18 cellular contexts compared by ENCODE assay signal in genomic region chr1:115135681-115136080, GRCh38. TPM values are rescaled to one million over a fixed set of nuclear protein-coding genes. Genes with fewer than 3 reads are reported as not detected.
DNase-seq lines count a peak whose midpoint lies in the region; ATAC-seq, FAIRE-seq and TF ChIP-seq lines count a peak whose summit lies in the region.
"Had no signal": no experiment of that assay in that cellular context is flagged by ENCODE, and none has a peak within 500 bp of the region (broad histone marks: within the 10 kb centered on the region; RNA-seq: fewer than 3 reads in every experiment).

No MANE protein-coding gene starts in this region.

- no peaks in the 10 kb centered on the region for H3K36me3 ChIP-seq in astrocyte (ENCODE audit: insufficient read depth, low read length)
- no peaks in the 10 kb centered on the region for H3K36me3 ChIP-seq in tibial artery
- H3K36me3 ChIP-seq: adrenal gland, WERI-Rb-1 had no signal

- H3K27ac ChIP-seq in astrocyte (ENCODE audit: low read depth, low read length): peak overlapping the region; percentile 90
- peak overlapping the region; percentile 3 for H3K27ac ChIP-seq in foreskin keratinocyte
- H3K27ac ChIP-seq in tibial artery: peak overlapping the region; percentile 84 to 93
- H3K27ac ChIP-seq: adrenal gland, WERI-Rb-1 had no signal

- peak overlapping the region; percentile 49 for H3K4me3 Mint-ChIP-seq in HFFc6
- no peak overlapping the region for H3K4me3 Mint-ChIP-seq in astrocyte (ENCODE audit: unreplicated experiment)

- no peaks in the 10 kb centered on the region for H4K20me1 ChIP-seq in astrocyte (ENCODE audit: insufficient read depth, low read length)

- H3K4me1 Mint-ChIP-seq in HFFc6 (ENCODE audit: low read depth): peaks cover 83% of the 10 kb centered on the region
- H3K4me1 Mint-ChIP-seq in astrocyte (ENCODE audit: low read depth, unreplicated experiment): peaks cover 38% of the 10 kb centered on the region

- FAIRE-seq in astrocyte (lab: Jason Lieb, UNC): no peak
- FAIRE-seq: colon, endothelial cell of umbilical vein, islet of Langerhans had no signal

- H3K27ac Mint-ChIP-seq in HFFc6 (peak overlapping the region; percentile 86), astrocyte (ENCODE audit: unreplicated experiment) (peak overlapping the region; percentile 86)

- H3K27me3 ChIP-seq in astrocyte (ENCODE audit: insufficient read depth, low read length) (no peaks in the 10 kb centered on the region), foreskin keratinocyte (no peaks in the 10 kb centered on the region), tibial artery (no peaks in the 10 kb centered on the region)
- H3K27me3 ChIP-seq: adrenal gland had no signal

- no peaks in the 10 kb centered on the region for H3K9me3 Mint-ChIP-seq in HFFc6
- H3K9me3 Mint-ChIP-seq in astrocyte (ENCODE audit: unreplicated experiment): peaks cover 1% of the 10 kb centered on the region

- no peak overlapping the region for H2AFZ ChIP-seq in astrocyte (ENCODE audit: low read depth, low read length)

- peak overlapping the region; percentile 71 for H3K9ac ChIP-seq in astrocyte (ENCODE audit: low read length)

- H3K27me3 Mint-ChIP-seq in HFFc6 (ENCODE audit: insufficient read depth) (no peaks in the 10 kb centered on the region; the same call in 1 of the 2 replicates), astrocyte (ENCODE audit: low read depth, unreplicated experiment) (no peaks in the 10 kb centered on the region)

- no peaks in the 10 kb centered on the region for H3K79me2 ChIP-seq in astrocyte (ENCODE audit: insufficient read depth, low read length)

- H3K4me3 ChIP-seq in astrocyte (ENCODE audit: insufficient read depth, low read depth, low read length) (no peak overlapping the region), tibial artery (no peak overlapping the region)
- H3K4me3 ChIP-seq: adrenal gland had no signal

- 0 out of 2 replicates have a peak, but pooled peaks cover under 1% of the 10 kb centered on the region for H3K36me3 Mint-ChIP-seq in HFFc6 (ENCODE audit: low read depth)
- no peaks in the 10 kb centered on the region for H3K36me3 Mint-ChIP-seq in astrocyte (ENCODE audit: low read depth, unreplicated experiment)

- DNase-seq in HFFc6: peak; percentile 74
- peak; percentile 72 for DNase-seq in astrocyte (ENCODE audit: low read depth)
- DNase-seq in foreskin keratinocyte: peak; percentile 66 to 75
- no peak for DNase-seq in tibial artery
- no peak for DNase-seq in GDM1 (lab: John Stamatoyannopoulos, UW)
- no peak for DNase-seq in NCI-H82 treated with DMSO at 0.1 percent for 48 hours (lab: John Stamatoyannopoulos, UW; ENCODE audit: unreplicated experiment)
- DNase-seq: DMS153; head of caudate nucleus; MV-4-11; NCI-H2029; NCI-H524; stimulated activated CD4-positive, alpha-beta T cell treated with anti-CD3 and anti-CD28 coated beads, Interleukin-2, amount 100 ng/mL, for 24 hours; WERI-Rb-1 had no signal

- intact Hi-C loops in tibial artery (cut with DNase I; ENCODE audit: low total_unique reads): loop anchor here (10.0 kb wide), 2 partner anchors 49 to 199 kb away; partner anchors contain the start of gene NGF

- H3K4me2 ChIP-seq in astrocyte (ENCODE audit: low read length): peak overlapping the region; percentile 70

- peaks cover 46% of the 10 kb centered on the region for H3K4me1 ChIP-seq in astrocyte (ENCODE audit: insufficient read depth, low read length)
- H3K4me1 ChIP-seq in foreskin keratinocyte: peaks cover 24% of the 10 kb centered on the region
- H3K4me1 ChIP-seq in tibial artery: peaks cover 6 to 52% (median 35%) of the 10 kb centered on the region in 4 donors
- H3K4me1 ChIP-seq: adrenal gland had no signal

- ATAC-seq in foreskin keratinocyte: no peak
- no peak for ATAC-seq in GM21529 (IDR thresholded peaks at IDR 0.05; ENCODE audit: unreplicated experiment)

- no peaks in the 10 kb centered on the region for H3K9me3 ChIP-seq in astrocyte (ENCODE audit: insufficient read depth, low read depth, low read length)
- H3K9me3 ChIP-seq in tibial artery: no peaks in the 10 kb centered on the region
- H3K9me3 ChIP-seq: adrenal gland had no signal

- TF ChIP-seq CTCF in HFFc6 (IDR thresholded peaks at IDR 0.05) (no peak), astrocyte (IDR thresholded peaks at IDR 0.05; ENCODE audit: insufficient read depth, low read depth, low read length) (no peak), foreskin keratinocyte (conservative IDR thresholded peaks at IDR 0.05) (no peak), tibial artery (IDR thresholded peaks at IDR 0.05) (no peak)

RNA-seq across cellular contexts. Expression of gene TSPAN2, which starts 46.4 kb away (rescaled TPM):
- total RNA-seq in HFFc6 (2021; fragmentation: NEBNext Ultra II Directional; extraction: Animal tissue kit (Norgen Biotek cat#: 25700)): 1 to 10 TPM; 4.2 to 6.9 (median 5.1) TPM
- total RNA-seq in astrocyte (23.7 and 32.8 TPM in 2 replicates), foreskin keratinocyte (0.32 and 0.48 TPM in 2 replicates)
- polyA plus RNA-seq in foreskin keratinocyte: 0.17 and 0.30 TPM in 2 replicates

Comparison
In these comparisons a context has a peak if more than half of its experiments do, and no peak if none do; other contexts are left out.
1. DNase-seq: peak in HFFc6 (single experiment), astrocyte (single experiment) and foreskin keratinocyte (2 of 2); none in tibial artery (0 of 2), GDM1 (single experiment) and NCI-H82 treated with DMSO at 0.1 percent for 48 hours (single experiment).
2. H3K27ac ChIP-seq: peak in every context shown above with its lines; median percentile 90 in astrocyte; 88 in tibial artery; 3 in foreskin keratinocyte.